ENCODE assay signal across 8 cellular contexts in genomic region chr14:89027097-89027740, GRCh38.
DNase-seq lines count a peak whose midpoint lies in the region; ATAC-seq, FAIRE-seq and TF ChIP-seq lines count a peak whose summit lies in the region.

No MANE protein-coding gene starts in this region.

- TF ChIP-seq CTCF in WERI-Rb-1 (IDR thresholded peaks at IDR 0.05; ENCODE audit: low read depth, low read length) (peak; percentile 83), mammary epithelial cell (conservative IDR thresholded peaks at IDR 0.05 in 1 of 2, IDR thresholded peaks at IDR 0.05 in 1 of 2; ENCODE audit: extremely low read depth in 1 of 2, insufficient read depth in 1 of 2, low read depth in 1 of 2, low read length in 2 of 2) (peak; percentile 36 to 72), smooth muscle cell (IDR thresholded peaks at IDR 0.05; ENCODE audit: borderline replicate concordance, insufficient read depth, poor library complexity, severe bottlenecking) (peak; percentile 99)

- peaks cover 6% of the 10 kb centered on the region for H3K4me1 ChIP-seq in mammary epithelial cell (ENCODE audit: insufficient read depth, low read length)
- H3K4me1 ChIP-seq in smooth muscle cell (ENCODE audit: low read depth), result peaks cover 6% of the 10 kb centered on the region

- DNase-seq in DMS53 (lab: John Stamatoyannopoulos, UW), result peak; percentile 77
- DNase-seq in HTR-8/SVneo (ENCODE audit: insufficient read length, low spot score), result peak; percentile 78
- peak; percentile 52 for DNase-seq in WERI-Rb-1
- DNase-seq in mammary epithelial cell, result peak; percentile 36
- DNase-seq in iris pigment epithelial cell (ENCODE audit: low read depth), result peak; percentile 28
- DNase-seq in smooth muscle cell (lab: John Stamatoyannopoulos, UW; ENCODE audit: unreplicated experiment), result peak; percentile 8
- no peak for DNase-seq in COLO829 (ENCODE audit: low spot score)

- in situ Hi-C loops in mammary epithelial cell (cut with MboI; ENCODE audit: low sequenced_read_pairs in 2 of 2), result loop anchor here (10.0 to 25.0 kb wide), 4 partner anchors 385 to 888 kb away; partner anchors contain the start of gene FOXN3 (in 1 of the 2)

- H3K36me3 ChIP-seq in WERI-Rb-1 (no peaks in the 10 kb centered on the region), mammary epithelial cell (ENCODE audit: insufficient read depth, low read length) (no peaks in the 10 kb centered on the region), smooth muscle cell (ENCODE audit: low read depth) (no peaks in the 10 kb centered on the region)

- peak overlapping the region; percentile 24; the same call in 1 of the 2 replicates for H3K27ac ChIP-seq in WERI-Rb-1
- no peak overlapping the region for H3K27ac ChIP-seq in mammary epithelial cell (ENCODE audit: insufficient read depth, low read depth, low read length)
- H3K27ac ChIP-seq in smooth muscle cell (ENCODE audit: low read depth), result no peak overlapping the region

- dilution Hi-C loops in mammary epithelial cell (cut with HindIII; ENCODE audit: low sequenced_read_pairs), result no loop called here

- no TSS peak for BruUV-seq in mammary epithelial cell (replicated peaks; lab: Mats Ljungman, UMichigan)

- H3K9me3 ChIP-seq in WERI-Rb-1 (ENCODE audit: severe bottlenecking) (no peaks in the 10 kb centered on the region), mammary epithelial cell (replicated peaks; ENCODE audit: insufficient read depth, low read length) (no peaks in the 10 kb centered on the region), smooth muscle cell (replicated peaks; ENCODE audit: low read depth) (no peaks in the 10 kb centered on the region)

- ATAC-seq in GM21390 (IDR thresholded peaks at IDR 0.05; ENCODE audit: unreplicated experiment), result peak; percentile 91

- 5% methylated on average over 8 of the region's 68 CpGs for WGBS in mammary epithelial cell (ENCODE audit: low coverage, missing lambda C conversion rate)
- WGBS in smooth muscle cell (ENCODE audit: low lambda C conversion rate), result 3% methylated on average over 47 of the region's 68 CpGs

- no peaks in the 10 kb centered on the region for H3K79me2 ChIP-seq in mammary epithelial cell (ENCODE audit: insufficient read depth, low read length)
- H3K79me2 ChIP-seq in smooth muscle cell (ENCODE audit: low read depth), result no peaks in the 10 kb centered on the region

- intact Hi-C loops in mammary epithelial cell (cut with micrococcal nuclease), result loop anchor here (1.0 to 5.0 kb wide), 3 partner anchors 740 to 1210 kb away; no protein-coding TSS in a partner anchor

- H3F3A ChIP-seq in smooth muscle cell (ENCODE audit: low read depth), result no peaks in the 10 kb centered on the region

- FAIRE-seq in HTR-8/SVneo (lab: Jason Lieb, UNC), result peak; percentile 69

- H2AFZ ChIP-seq in mammary epithelial cell (ENCODE audit: low read depth, low read length) (peak overlapping the region; percentile 90), smooth muscle cell (ENCODE audit: low read depth) (peak overlapping the region; percentile 81)

- H3K4me3 ChIP-seq in WERI-Rb-1 (ENCODE audit: low read depth, low read length) (peak overlapping the region; percentile 58), mammary epithelial cell (replicated peaks in 1 of 3; ENCODE audit: insufficient read depth in 1 of 3, low read depth in 2 of 3, low read length in 3 of 3) (peak overlapping the region; percentile 51 to 62 (median 52)), smooth muscle cell (peak overlapping the region; percentile 67)

- CTCF ChIA-PET in mammary epithelial cell (lab: Charles Lee; ENCODE audit: low non-redundant PET), result no interaction called here

- H4K20me1 ChIP-seq in mammary epithelial cell (ENCODE audit: insufficient read depth, low read length), result no peaks in the 10 kb centered on the region
- no peaks in the 10 kb centered on the region for H4K20me1 ChIP-seq in smooth muscle cell (ENCODE audit: low read depth)

- H3K9ac ChIP-seq in mammary epithelial cell (ENCODE audit: insufficient read depth, low read length) (no peak overlapping the region), smooth muscle cell (ENCODE audit: low read depth) (no peak overlapping the region)

- no peaks in the 10 kb centered on the region for H3K27me3 ChIP-seq in WERI-Rb-1 (ENCODE audit: insufficient read depth, low read depth, severe bottlenecking)
- H3K27me3 ChIP-seq in mammary epithelial cell (ENCODE audit: insufficient read depth, low read length), result peaks cover 6% of the 10 kb centered on the region
- peaks cover 54% of the 10 kb centered on the region for H3K27me3 ChIP-seq in smooth muscle cell (ENCODE audit: low read depth)

- H3K4me2 ChIP-seq in mammary epithelial cell (ENCODE audit: insufficient read depth, low read depth, low read length), result peak overlapping the region; percentile 96
- peak overlapping the region; percentile 91 for H3K4me2 ChIP-seq in smooth muscle cell
